In the genomic region with DNA sequence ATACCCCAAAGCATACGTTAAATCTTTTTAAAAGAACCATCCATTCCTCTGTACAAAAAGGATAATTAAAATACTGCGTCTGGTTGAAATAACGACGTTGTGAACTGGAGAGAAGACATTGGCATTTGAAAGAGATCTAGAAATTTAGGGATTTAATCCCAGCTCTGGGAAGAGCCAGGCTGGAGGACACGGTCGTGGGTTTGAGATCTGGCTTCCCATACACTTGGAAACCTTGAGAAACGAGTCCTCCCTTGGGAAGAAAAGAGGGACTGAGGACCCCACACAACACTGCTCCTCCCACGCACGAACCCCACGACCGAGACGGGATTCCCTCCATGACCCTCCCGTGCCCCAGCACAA, we compare ENCODE assay signal across 8 cellular contexts. TPM values are rescaled to one million over a fixed set of nuclear protein-coding genes. Genes with fewer than 3 reads are reported as not detected.
DNase-seq lines count a peak whose midpoint lies in the region; FAIRE-seq and TF ChIP-seq lines count a peak whose summit lies in the region.

No MANE protein-coding gene starts in this region.

- 4% methylated on average over 7 of the region's 13 CpGs for WGBS in SK-N-SH (ENCODE audit: low lambda C conversion rate)

- no peak for TF ChIP-seq EP300 in SK-N-SH (IDR thresholded peaks at IDR 0.05; ENCODE audit: borderline replicate concordance in 1 of 2, low read depth in 1 of 2, low read length in 1 of 2)

- peaks cover 0 to 7% of the 10 kb centered on the region in 2 experiments; a peak in 2 of 4 replicates for H3K4me1 ChIP-seq in SK-N-SH (ENCODE audit: control insufficient read depth in 1 of 2, insufficient read depth in 2 of 2, low read depth in 1 of 2, low read length in 1 of 2)

- CTCF ChIA-PET in SK-N-SH (lab: Yijun Ruan, JAX) = interaction anchor here (1.9 kb wide), 1 partner anchor 12 kb away, joined by 10 read pairs; no protein-coding TSS in a partner anchor

- no peaks in the 10 kb centered on the region for H4K20me1 ChIP-seq in SK-N-SH (ENCODE audit: insufficient read depth)

- H3K9me2 ChIP-seq in SK-N-SH = no peaks in the 10 kb centered on the region

- POLR2A ChIA-PET in SK-N-SH (lab: Yijun Ruan, JAX) = interaction anchor here (0.5 to 3.0 kb wide), 4 partner anchors 11 to 83 kb away, joined by 3 to 16 read pairs (median 4); a partner anchor contains a TSS

- DNase-seq in GM12891 (ENCODE audit: insufficient read length, low spot score) = no peak
- DNase-seq in SK-N-SH = no peak
- DNase-seq in foreskin fibroblast = no peak
- DNase-seq in retinal pigment epithelial cell (ENCODE audit: low read depth) = no peak
- no peak for DNase-seq in NCI-H128 (lab: John Stamatoyannopoulos, UW; ENCODE audit: unreplicated experiment)
- DNase-seq in NCI-H2107 treated with DMSO at 0.1 percent for 48 hours (lab: John Stamatoyannopoulos, UW; ENCODE audit: unreplicated experiment) = no peak
- no peak for DNase-seq in NCI-H345 (lab: John Stamatoyannopoulos, UW)
- no peak for DNase-seq in NOMO-1 treated with dmso at 0.1 percent for 144 hours (lab: John Stamatoyannopoulos, UW; ENCODE audit: unreplicated experiment)

- no peaks in the 10 kb centered on the region for H3K9me3 ChIP-seq in SK-N-SH

- peak; percentile 26 for FAIRE-seq in GM12891 (lab: Jason Lieb, UNC)

- H3K9ac ChIP-seq in SK-N-SH = peak overlapping the region; percentile 78

- TF ChIP-seq POLR2A in GM12891 (IDR thresholded peaks at IDR 0.05; ENCODE audit: low read depth, low read length) = no peak

- TF ChIP-seq CTCF in SK-N-SH (IDR thresholded peaks at IDR 0.05) = no peak
- no peak for TF ChIP-seq CTCF in foreskin fibroblast (IDR thresholded peaks at IDR 0.05; ENCODE audit: low read depth, low read length)
- TF ChIP-seq CTCF in retinal pigment epithelial cell (conservative IDR thresholded peaks at IDR 0.05; ENCODE audit: low read depth, low read length) = no peak

- H3K4me3 ChIP-seq in SK-N-SH (ENCODE audit: low read depth in 2 of 2, low read length in 1 of 2) = peak overlapping the region; percentile 67 to 85
- peak overlapping the region; percentile 66 to 97 for H3K4me3 ChIP-seq in foreskin fibroblast (ENCODE audit: low read depth in 1 of 2, low read length in 2 of 2)
- peak overlapping the region; percentile 96 for H3K4me3 ChIP-seq in retinal pigment epithelial cell (ENCODE audit: low read length)

- H3F3A ChIP-seq in SK-N-SH (replicated peaks; ENCODE audit: insufficient read depth) = no peaks in the 10 kb centered on the region

- peaks cover 50% of the 10 kb centered on the region for H3K79me2 ChIP-seq in SK-N-SH (ENCODE audit: insufficient read depth)

- H3K36me3 ChIP-seq in SK-N-SH (replicated peaks in 1 of 2; ENCODE audit: control insufficient read depth in 1 of 2, insufficient read depth in 2 of 2, low read length in 1 of 2) = no peaks in the 10 kb centered on the region

- H3K4me2 ChIP-seq in SK-N-SH = peak overlapping the region; percentile 85

- H3K27me3 ChIP-seq in SK-N-SH (ENCODE audit: insufficient read depth) = no peaks in the 10 kb centered on the region

- H2AFZ ChIP-seq in SK-N-SH (ENCODE audit: low read depth) = peak overlapping the region; percentile 99

- peak overlapping the region in 1 of 2 experiments; percentile 56; a peak in 2 of 4 replicates for H3K27ac ChIP-seq in SK-N-SH (ENCODE audit: low read depth in 2 of 2, low read length in 1 of 2)

- TF ChIP-seq RAD21 in SK-N-SH (IDR thresholded peaks at IDR 0.05; ENCODE audit: low read length) = no peak

TF ChIP-seq in GM12891, 5 proteins besides CTCF, POLR2A, EP300 and RAD21:
- TF ChIP-seq TAF1 (IDR thresholded peaks at IDR 0.05; ENCODE audit: low read depth, low read length) (no peak), POLR2AphosphoS5 (IDR thresholded peaks at IDR 0.05; ENCODE audit: low read depth, low read length) (no peak), POU2F2 (IDR thresholded peaks at IDR 0.05; ENCODE audit: low read depth, low read length) (no peak), PAX5 (IDR thresholded peaks at IDR 0.05; ENCODE audit: insufficient read depth, low read length, severe bottlenecking) (no peak), SPI1 (IDR thresholded peaks at IDR 0.05; ENCODE audit: low read depth, low read length) (no peak)

TF ChIP-seq in SK-N-SH, 30 proteins besides CTCF, POLR2A, EP300 and RAD21:
- TF ChIP-seq GABPA (IDR thresholded peaks at IDR 0.05; ENCODE audit: low read depth) = no peak
- TF ChIP-seq JUND (IDR thresholded peaks at IDR 0.05) = no peak
- TF ChIP-seq, protein P1, sequence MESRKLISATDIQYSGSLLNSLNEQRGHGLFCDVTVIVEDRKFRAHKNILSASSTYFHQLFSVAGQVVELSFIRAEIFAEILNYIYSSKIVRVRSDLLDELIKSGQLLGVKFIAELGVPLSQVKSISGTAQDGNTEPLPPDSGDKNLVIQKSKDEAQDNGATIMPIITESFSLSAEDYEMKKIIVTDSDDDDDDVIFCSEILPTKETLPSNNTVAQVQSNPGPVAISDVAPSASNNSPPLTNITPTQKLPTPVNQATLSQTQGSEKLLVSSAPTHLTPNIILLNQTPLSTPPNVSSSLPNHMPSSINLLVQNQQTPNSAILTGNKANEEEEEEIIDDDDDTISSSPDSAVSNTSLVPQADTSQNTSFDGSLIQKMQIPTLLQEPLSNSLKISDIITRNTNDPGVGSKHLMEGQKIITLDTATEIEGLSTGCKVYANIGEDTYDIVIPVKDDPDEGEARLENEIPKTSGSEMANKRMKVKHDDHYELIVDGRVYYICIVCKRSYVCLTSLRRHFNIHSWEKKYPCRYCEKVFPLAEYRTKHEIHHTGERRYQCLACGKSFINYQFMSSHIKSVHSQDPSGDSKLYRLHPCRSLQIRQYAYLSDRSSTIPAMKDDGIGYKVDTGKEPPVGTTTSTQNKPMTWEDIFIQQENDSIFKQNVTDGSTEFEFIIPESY (IDR thresholded peaks at IDR 0.05; ENCODE audit: borderline replicate concordance, low read depth) = no peak
- TF ChIP-seq FOSL2 (IDR thresholded peaks at IDR 0.05; ENCODE audit: borderline replicate concordance, low read depth) = no peak
- no peak for TF ChIP-seq YY1 (IDR thresholded peaks at IDR 0.05; ENCODE audit: low read depth)
- no peak for TF ChIP-seq CHD2 (IDR thresholded peaks at IDR 0.05; ENCODE audit: low read length, partially characterized antibody)
- no peak for TF ChIP-seq NFIC (IDR thresholded peaks at IDR 0.05; ENCODE audit: borderline replicate concordance)
- TF ChIP-seq, protein P2, sequence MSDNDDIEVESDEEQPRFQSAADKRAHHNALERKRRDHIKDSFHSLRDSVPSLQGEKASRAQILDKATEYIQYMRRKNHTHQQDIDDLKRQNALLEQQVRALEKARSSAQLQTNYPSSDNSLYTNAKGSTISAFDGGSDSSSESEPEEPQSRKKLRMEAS (IDR thresholded peaks at IDR 0.05; ENCODE audit: low read depth) = no peak
- TF ChIP-seq, protein P3, sequence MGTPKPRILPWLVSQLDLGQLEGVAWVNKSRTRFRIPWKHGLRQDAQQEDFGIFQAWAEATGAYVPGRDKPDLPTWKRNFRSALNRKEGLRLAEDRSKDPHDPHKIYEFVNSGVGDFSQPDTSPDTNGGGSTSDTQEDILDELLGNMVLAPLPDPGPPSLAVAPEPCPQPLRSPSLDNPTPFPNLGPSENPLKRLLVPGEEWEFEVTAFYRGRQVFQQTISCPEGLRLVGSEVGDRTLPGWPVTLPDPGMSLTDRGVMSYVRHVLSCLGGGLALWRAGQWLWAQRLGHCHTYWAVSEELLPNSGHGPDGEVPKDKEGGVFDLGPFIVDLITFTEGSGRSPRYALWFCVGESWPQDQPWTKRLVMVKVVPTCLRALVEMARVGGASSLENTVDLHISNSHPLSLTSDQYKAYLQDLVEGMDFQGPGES (IDR thresholded peaks at IDR 0.05; ENCODE audit: low read depth, low read length) = no peak

RNA-seq across cellular contexts. Expression of a gene that starts 0.6 kb away (rescaled TPM):
- 0.47 TPM for polyA plus RNA-seq in GM12891 (2012; ENCODE audit: low read depth, missing spikeins)
- 0.64 and 0.99 TPM in 2 replicates for polyA plus RNA-seq in SK-N-SH (2012; rRNA removed)
- polyA plus RNA-seq in SK-N-SH (2012; cell fraction: cytosol; rRNA removed) = 0.76 and 0.97 TPM in 2 replicates
- polyA plus RNA-seq in SK-N-SH (2012; cell fraction: nucleus; rRNA removed) = 1.3 and 2.1 TPM in 2 replicates

RNA-seq across cellular contexts. Expression of a gene that starts 43.2 kb away (rescaled TPM):
- 0.87 TPM for polyA plus RNA-seq in GM12891 (2012; ENCODE audit: low read depth, missing spikeins)
- polyA plus RNA-seq in SK-N-SH (2012; rRNA removed) = 0.92 and 1.5 TPM in 2 replicates
- 1.4 and 1.5 TPM in 2 replicates for polyA plus RNA-seq in SK-N-SH (2012; cell fraction: cytosol; rRNA removed)
- polyA plus RNA-seq in SK-N-SH (2012; cell fraction: nucleus; rRNA removed) = 1.7 and 3.7 TPM in 2 replicates
